In the genomic region with DNA sequence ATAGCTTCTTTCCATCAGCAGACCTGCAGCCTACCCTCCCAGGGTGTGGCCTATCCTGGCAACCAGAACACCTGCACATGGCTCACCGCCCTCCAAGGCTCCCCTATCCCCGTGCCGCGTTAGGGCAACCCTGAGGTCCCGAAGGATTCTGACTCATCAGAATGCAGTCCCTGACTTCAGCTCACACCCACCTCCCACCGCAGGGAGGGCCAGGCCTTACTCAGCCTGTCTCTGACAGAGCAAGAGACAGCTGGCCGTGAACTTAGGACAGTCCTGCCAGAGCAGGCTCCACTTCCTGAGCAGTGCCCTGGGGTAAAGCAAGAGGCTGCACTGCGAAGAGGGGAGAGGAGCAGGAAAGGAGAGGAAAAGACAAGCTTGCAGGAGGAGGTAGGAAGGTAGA, we compare ENCODE assay signal across 8 cellular contexts.
DNase-seq lines count a peak whose midpoint lies in the region; ATAC-seq and TF ChIP-seq lines count a peak whose summit lies in the region.

No MANE protein-coding gene starts in this region.

- peaks cover 13% of the 10 kb centered on the region for H3K36me3 Mint-ChIP-seq in T-helper 17 cell (ENCODE audit: low read depth)
- H3K36me3 Mint-ChIP-seq in CD4-positive, alpha-beta T cell (ENCODE audit: low read depth) = peaks cover 73% of the 10 kb centered on the region

- H3K4me3 Mint-ChIP-seq in T-helper 17 cell = no peak overlapping the region
- H3K4me3 Mint-ChIP-seq in CD4-positive, alpha-beta T cell = no peak overlapping the region

- TF ChIP-seq EP300 in gastroesophageal sphincter (IDR thresholded peaks at IDR 0.05) = no peak

- POLR2A ChIA-PET in CD4-positive, alpha-beta T cell (lab: Charles Lee) = no interaction called here

- no peak for ATAC-seq in T-helper 17 cell
- peak; percentile 59 for ATAC-seq in gastroesophageal sphincter
- ATAC-seq in GM21390 (IDR thresholded peaks at IDR 0.05; ENCODE audit: unreplicated experiment) = no peak
- no peak for ATAC-seq in CD4-positive, alpha-beta T cell (ENCODE audit: poor library complexity)
- no peak for ATAC-seq in GM18519 (IDR thresholded peaks at IDR 0.05; ENCODE audit: low FRiP score, unreplicated experiment)

- H3K9me3 ChIP-seq in T-helper 17 cell (ENCODE audit: control insufficient read depth, low read length, poor library complexity, severe bottlenecking) (no peaks in the 10 kb centered on the region), gastroesophageal sphincter (no peaks in the 10 kb centered on the region)
- H3K9me3 ChIP-seq in CD4-positive, alpha-beta T cell (ENCODE audit: control insufficient read depth, low read length) = no peaks in the 10 kb centered on the region

- H3K27ac Mint-ChIP-seq in T-helper 17 cell = peak overlapping the region; percentile 67
- H3K27ac Mint-ChIP-seq in CD4-positive, alpha-beta T cell = no peak overlapping the region

- peaks cover 20% of the 10 kb centered on the region for H3K4me1 Mint-ChIP-seq in T-helper 17 cell
- peaks cover 7% of the 10 kb centered on the region for H3K4me1 Mint-ChIP-seq in CD4-positive, alpha-beta T cell (ENCODE audit: low read depth)

- H3K27me3 ChIP-seq in gastroesophageal sphincter = no peaks in the 10 kb centered on the region
- H3K27me3 ChIP-seq in CD4-positive, alpha-beta T cell (ENCODE audit: control insufficient read depth, insufficient read depth, low read length) = no peaks in the 10 kb centered on the region

- no peak for TF ChIP-seq CTCF in gastroesophageal sphincter (IDR thresholded peaks at IDR 0.05)
- TF ChIP-seq CTCF in CD4-positive, alpha-beta T cell (IDR thresholded peaks at IDR 0.05) = no peak

- no peaks in the 10 kb centered on the region for H3K9me3 Mint-ChIP-seq in CD4-positive, alpha-beta T cell

- peak; percentile 83 for DNase-seq in ELR (ENCODE audit: low read depth)
- DNase-seq in T-helper 17 cell = no peak
- DNase-seq in renal cortical epithelial cell (ENCODE audit: low read depth) = peak; percentile 80
- DNase-seq in CD4-positive, alpha-beta T cell = no peak
- no peak for DNase-seq in NCI-H526 treated with DMSO at 0.1 percent for 48 hours (lab: John Stamatoyannopoulos, UW)

- no peaks in the 10 kb centered on the region for H3K27me3 Mint-ChIP-seq in T-helper 17 cell
- no peaks in the 10 kb centered on the region for H3K27me3 Mint-ChIP-seq in CD4-positive, alpha-beta T cell

- CTCF ChIA-PET in CD4-positive, alpha-beta T cell (lab: Charles Lee) = no interaction called here

- intact Hi-C loops in CD4-positive, alpha-beta T cell (cut with DNase I, micrococcal nuclease) = no loop called here

- peaks cover 0 to 17% (median 11%) of the 10 kb centered on the region in 3 donors for H3K4me1 ChIP-seq in gastroesophageal sphincter

- TF ChIP-seq POLR2A in gastroesophageal sphincter (IDR thresholded peaks at IDR 0.05) = no peak

- 80% methylated on average over 1 of the region's 8 CpGs; no CpG with 5 or more reads in 1 of the 2 donors for WGBS in gastroesophageal sphincter (ENCODE audit: low coverage in 1 of 2), 2 donors

- no peak overlapping the region for H3K27ac ChIP-seq in gastroesophageal sphincter
- no peak overlapping the region for H3K27ac ChIP-seq in CD4-positive, alpha-beta T cell (ENCODE audit: low read depth, low read length)

- H3K4me3 ChIP-seq in gastroesophageal sphincter = no peak overlapping the region

- peaks cover 0 to 47% of the 10 kb centered on the region in 2 donors for H3K36me3 ChIP-seq in gastroesophageal sphincter

Comparison
In these comparisons a context has a peak if more than half of its experiments do, and no peak if none do; other contexts are left out.
1. DNase-seq: peak in ELR (single experiment) and renal cortical epithelial cell (single experiment); none in T-helper 17 cell (0 of 3), CD4-positive, alpha-beta T cell (0 of 10) and NCI-H526 treated with DMSO at 0.1 percent for 48 hours (single experiment).